Comparison of ENCODE assay signal across 6 cellular contexts in genomic region chr12:63133981-63134380, GRCh38. TPM values are rescaled to one million over a fixed set of nuclear protein-coding genes. Genes with fewer than 3 reads are reported as not detected.
"Had no signal": no experiment of that assay in that cellular context is flagged by ENCODE, and none has a peak within 500 bp of the region (broad histone marks: within the 10 kb centered on the region; RNA-seq: fewer than 3 reads in every experiment).

No MANE protein-coding gene starts in this region.

- DNase-seq: IMR-90, KG1 had no signal

- ATAC-seq: HepG2, K562 had no signal

RNA-seq across cellular contexts. Expression of gene AVPR1A, which starts 17.0 kb away (rescaled TPM):
- total RNA-seq: HepG2, HT-29, HT1080, IMR-90 had no signal
